ENCODE assay signal across 2 cellular contexts in the genomic region with DNA sequence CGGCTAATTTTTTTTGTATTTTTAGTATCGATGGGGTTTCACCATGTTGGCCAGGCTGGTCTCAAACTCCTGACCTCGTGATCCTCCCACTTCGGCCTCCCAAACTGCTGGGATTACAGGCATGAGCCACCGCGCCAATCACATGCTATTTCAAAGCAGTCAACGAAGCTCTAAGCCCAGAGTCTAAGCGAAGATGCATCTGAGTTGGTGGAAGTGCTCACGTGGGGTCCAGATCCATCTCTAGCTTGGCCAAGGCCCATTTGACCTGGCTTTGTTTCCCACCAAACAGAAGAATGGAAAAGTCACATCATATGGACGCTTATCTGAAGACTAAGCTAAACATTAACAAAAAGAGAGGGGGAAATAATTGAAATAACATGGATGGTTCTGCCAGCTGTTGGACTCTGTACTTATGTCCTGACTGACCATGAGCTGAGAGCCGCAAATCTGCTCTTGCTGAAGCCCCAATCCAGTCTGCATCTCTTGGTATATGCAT.
TF ChIP-seq lines count a peak whose summit lies in the region.

No MANE protein-coding gene starts in this region.

TF ChIP-seq in A549, 52 proteins besides CTCF, POLR2A, EP300 and RAD21:
- TF ChIP-seq JUNB (IDR thresholded peaks at IDR 0.05) (no peak), TFCP2L1 (CRISPR knock-in tag; IDR thresholded peaks at IDR 0.05) (no peak), EHF (CRISPR knock-in tag; IDR thresholded peaks at IDR 0.05) (no peak), HOXB13 (CRISPR knock-in tag; IDR thresholded peaks at IDR 0.05; ENCODE audit: low read depth) (no peak), RFX5 (IDR thresholded peaks at IDR 0.05) (no peak), CHD2 (IDR thresholded peaks at IDR 0.05; ENCODE audit: low read length, partially characterized antibody) (no peak), ZSCAN20 (CRISPR knock-in tag; IDR thresholded peaks at IDR 0.05) (no peak), NR3C1 (IDR thresholded peaks at IDR 0.05) (no peak), FOSL2 (IDR thresholded peaks at IDR 0.05) (no peak), FOSL2 (CRISPR knock-in tag; IDR thresholded peaks at IDR 0.05) (no peak), HOXB5 (CRISPR knock-in tag; IDR thresholded peaks at IDR 0.05) (no peak), RARB (CRISPR knock-in tag; IDR thresholded peaks at IDR 0.05) (no peak), JUN (IDR thresholded peaks at IDR 0.05) (no peak)
- TF ChIP-seq, protein P1, sequence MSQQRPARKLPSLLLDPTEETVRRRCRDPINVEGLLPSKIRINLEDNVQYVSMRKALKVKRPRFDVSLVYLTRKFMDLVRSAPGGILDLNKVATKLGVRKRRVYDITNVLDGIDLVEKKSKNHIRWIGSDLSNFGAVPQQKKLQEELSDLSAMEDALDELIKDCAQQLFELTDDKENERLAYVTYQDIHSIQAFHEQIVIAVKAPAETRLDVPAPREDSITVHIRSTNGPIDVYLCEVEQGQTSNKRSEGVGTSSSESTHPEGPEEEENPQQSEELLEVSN (IDR thresholded peaks at IDR 0.05; ENCODE audit: borderline replicate concordance, low read depth): no peak
- TF ChIP-seq, protein P2, sequence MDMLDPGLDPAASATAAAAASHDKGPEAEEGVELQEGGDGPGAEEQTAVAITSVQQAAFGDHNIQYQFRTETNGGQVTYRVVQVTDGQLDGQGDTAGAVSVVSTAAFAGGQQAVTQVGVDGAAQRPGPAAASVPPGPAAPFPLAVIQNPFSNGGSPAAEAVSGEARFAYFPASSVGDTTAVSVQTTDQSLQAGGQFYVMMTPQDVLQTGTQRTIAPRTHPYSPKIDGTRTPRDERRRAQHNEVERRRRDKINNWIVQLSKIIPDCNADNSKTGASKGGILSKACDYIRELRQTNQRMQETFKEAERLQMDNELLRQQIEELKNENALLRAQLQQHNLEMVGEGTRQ (IDR thresholded peaks at IDR 0.05): no peak

TF ChIP-seq in H1, 55 proteins besides CTCF, POLR2A, EP300 and RAD21:
- TF ChIP-seq BRCA1 (IDR thresholded peaks at IDR 0.05; ENCODE audit: low read depth, low read length): no peak
- no peak for TF ChIP-seq EZH2 (IDR thresholded peaks at IDR 0.05; ENCODE audit: low read depth, low read length, severe bottlenecking)
- TF ChIP-seq RXRA (IDR thresholded peaks at IDR 0.05; ENCODE audit: insufficient read depth, low read depth, low read length): no peak
- no peak for TF ChIP-seq HDAC6 (IDR thresholded peaks at IDR 0.05; ENCODE audit: low read depth, low read length)
- TF ChIP-seq SP4 (IDR thresholded peaks at IDR 0.05; ENCODE audit: low read length): no peak
- TF ChIP-seq, protein P3, sequence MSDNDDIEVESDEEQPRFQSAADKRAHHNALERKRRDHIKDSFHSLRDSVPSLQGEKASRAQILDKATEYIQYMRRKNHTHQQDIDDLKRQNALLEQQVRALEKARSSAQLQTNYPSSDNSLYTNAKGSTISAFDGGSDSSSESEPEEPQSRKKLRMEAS (IDR thresholded peaks at IDR 0.05): no peak
- no peak for TF ChIP-seq GABPA (IDR thresholded peaks at IDR 0.05; ENCODE audit: borderline replicate concordance, insufficient read depth, low read length)
- TF ChIP-seq HDAC2 (IDR thresholded peaks at IDR 0.05; ENCODE audit: borderline replicate concordance in 1 of 2, low read depth in 2 of 2, low read length in 2 of 2): no peak
- TF ChIP-seq BACH1 (IDR thresholded peaks at IDR 0.05; ENCODE audit: low read length): no peak
- no peak for TF ChIP-seq RBBP5 (IDR thresholded peaks at IDR 0.05; ENCODE audit: borderline replicate concordance, low read depth, low read length)
- no peak for TF ChIP-seq BCL11A (IDR thresholded peaks at IDR 0.05; ENCODE audit: low read depth in 2 of 2, low read length in 2 of 2)
- TF ChIP-seq, protein P4, sequence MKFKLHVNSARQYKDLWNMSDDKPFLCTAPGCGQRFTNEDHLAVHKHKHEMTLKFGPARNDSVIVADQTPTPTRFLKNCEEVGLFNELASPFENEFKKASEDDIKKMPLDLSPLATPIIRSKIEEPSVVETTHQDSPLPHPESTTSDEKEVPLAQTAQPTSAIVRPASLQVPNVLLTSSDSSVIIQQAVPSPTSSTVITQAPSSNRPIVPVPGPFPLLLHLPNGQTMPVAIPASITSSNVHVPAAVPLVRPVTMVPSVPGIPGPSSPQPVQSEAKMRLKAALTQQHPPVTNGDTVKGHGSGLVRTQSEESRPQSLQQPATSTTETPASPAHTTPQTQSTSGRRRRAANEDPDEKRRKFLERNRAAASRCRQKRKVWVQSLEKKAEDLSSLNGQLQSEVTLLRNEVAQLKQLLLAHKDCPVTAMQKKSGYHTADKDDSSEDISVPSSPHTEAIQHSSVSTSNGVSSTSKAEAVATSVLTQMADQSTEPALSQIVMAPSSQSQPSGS (IDR thresholded peaks at IDR 0.05; ENCODE audit: low read length): no peak
